In genomic region chr15:81398456-81398855, GRCh38 we compare ENCODE assay signal across 16 cellular contexts. TPM values are rescaled to one million over a fixed set of nuclear protein-coding genes. Genes with fewer than 3 reads are reported as not detected.
DNase-seq lines count a peak whose midpoint lies in the region; ATAC-seq and TF ChIP-seq lines count a peak whose summit lies in the region.
"Had no signal": no experiment of that assay in that cellular context is flagged by ENCODE, and none has a peak within 500 bp of the region (broad histone marks: within the 10 kb centered on the region; RNA-seq: fewer than 3 reads in every experiment).

No MANE protein-coding gene starts in this region.

- H3K4me2 ChIP-seq in PC-3 (ENCODE audit: low read length), result peak overlapping the region; percentile 51; the same call in 1 of the 2 replicates
- H3K4me2 ChIP-seq: A549, GM23338 had no signal

- TF ChIP-seq CTCF in C4-2B (conservative IDR thresholded peaks at IDR 0.05) (no peak), PC-3 (conservative IDR thresholded peaks at IDR 0.05; ENCODE audit: low read depth, low read length) (no peak), prostate gland (IDR thresholded peaks at IDR 0.05) (no peak), nephron progenitor cell (IDR thresholded peaks at IDR 0.05) (no peak), WTC11 (IDR thresholded peaks at IDR 0.05) (no peak)

- H3K79me2 ChIP-seq in PC-3 (ENCODE audit: low read length), result no peaks in the 10 kb centered on the region

- no peak overlapping the region for H2AFZ ChIP-seq in PC-3 (ENCODE audit: low read length)
- H2AFZ ChIP-seq: GM23338 had no signal

- no peaks in the 10 kb centered on the region for H3K9me2 ChIP-seq in PC-3 (replicated peaks; ENCODE audit: low read length)

- H3K9me3 ChIP-seq in PC-3 (ENCODE audit: low read length), result no peaks in the 10 kb centered on the region
- H3K9me3 ChIP-seq in prostate gland, result no peaks in the 10 kb centered on the region

- H3K27me3 Mint-ChIP-seq in nephron progenitor cell (ENCODE audit: low read depth, poor library complexity) (peaks cover 5% of the 10 kb centered on the region), WTC11 (ENCODE audit: low read depth) (no peaks in the 10 kb centered on the region)
- H3K27me3 Mint-ChIP-seq: CD8-positive, alpha-beta memory T cell had no signal

- H3K36me3 ChIP-seq in PC-3 (ENCODE audit: low read depth, low read length) (no peaks in the 10 kb centered on the region; the same call in 1 of the 2 replicates), prostate gland (no peaks in the 10 kb centered on the region)

- no peak overlapping the region for H3K4me3 ChIP-seq in PC-3 (ENCODE audit: low read length)
- no peak overlapping the region for H3K4me3 ChIP-seq in prostate gland
- H3K4me3 ChIP-seq: A549, GM23338 had no signal

- DNase-seq in PC-3 (no peak), left colon (no peak), prostate gland (ENCODE audit: low spot score) (peak; percentile 20), nephron progenitor cell (no peak), WTC11 (ENCODE audit: low spot score) (no peak)
- no peak for DNase-seq in activated CD8-positive, alpha-beta memory T cell treated with anti-CD3 and anti-CD28 coated beads, Interleukin-2, amount 50 U/mL, for 48 hours
- DNase-seq: CD8-positive, alpha-beta memory T cell; DND-41; GDM1; H7 had no signal

- no peak overlapping the region for H3K4me3 Mint-ChIP-seq in nephron progenitor cell
- no peak overlapping the region for H3K4me3 Mint-ChIP-seq in WTC11
- H3K4me3 Mint-ChIP-seq: CD8-positive, alpha-beta memory T cell; GM23338; IgD-negative memory B cell had no signal

- H3K27ac Mint-ChIP-seq in nephron progenitor cell (no peak overlapping the region), WTC11 (no peak overlapping the region)
- H3K27ac Mint-ChIP-seq: CD8-positive, alpha-beta memory T cell; GM23338; IgD-negative memory B cell had no signal

- peaks cover 18% of the 10 kb centered on the region for H3K9me3 Mint-ChIP-seq in nephron progenitor cell
- H3K9me3 Mint-ChIP-seq in WTC11, result peaks cover 10% of the 10 kb centered on the region
- H3K9me3 Mint-ChIP-seq: CD8-positive, alpha-beta memory T cell; GM23338 had no signal

- no peak overlapping the region for H3K9ac ChIP-seq in PC-3 (ENCODE audit: low read length)

- CTCF ChIA-PET in PC-3 (lab: Charles Lee) (no interaction called here), WTC11 (lab: Charles Lee) (interaction anchor here (1.3 to 4.6 kb wide), 3 partner anchors 123 to 290 kb away, joined by 3 to 65 read pairs (median 36); no protein-coding TSS in a partner anchor)

- H3K27me3 ChIP-seq in PC-3 (ENCODE audit: low read length) (no peaks in the 10 kb centered on the region), prostate gland (replicated peaks; ENCODE audit: insufficient read depth) (no peaks in the 10 kb centered on the region)

- POLR2A ChIA-PET in PC-3 (lab: Charles Lee; ENCODE audit: unreplicated experiment) (no interaction called here), WTC11 (lab: Charles Lee) (no interaction called here)

- H3K4me1 Mint-ChIP-seq in nephron progenitor cell, result peaks cover 10% of the 10 kb centered on the region
- H3K4me1 Mint-ChIP-seq in WTC11, result no peaks in the 10 kb centered on the region
- H3K4me1 Mint-ChIP-seq: GM23338 had no signal

- H3K4me1 ChIP-seq in PC-3 (ENCODE audit: insufficient read depth, low read length) (peaks cover 14% of the 10 kb centered on the region), prostate gland (replicated peaks) (peaks cover 5% of the 10 kb centered on the region)
- H3K4me1 ChIP-seq: A549 had no signal

- no TSS peak for BruUV-seq in PC-3 (replicated peaks; lab: Mats Ljungman, UMichigan)

- H3K27ac ChIP-seq in C4-2B (peak overlapping the region; percentile 50; the same call in 1 of the 2 replicates), PC-3 (ENCODE audit: low read length) (no peak overlapping the region), prostate gland (peak overlapping the region in 1 of 2 donors; percentile 41)
- H3K27ac ChIP-seq: A549 had no signal

- no peaks in the 10 kb centered on the region for H4K20me1 ChIP-seq in PC-3 (ENCODE audit: low read length)

- no peak for TF ChIP-seq POLR2A in prostate gland (IDR thresholded peaks at IDR 0.05)

- intact Hi-C loops in PC-3 (cut with micrococcal nuclease) (no loop called here), left colon (cut with DNase I, micrococcal nuclease) (loop anchor here (5.0 to 10.0 kb wide), 2 partner anchors 114 to 121 kb away; no protein-coding TSS in a partner anchor), prostate gland (cut with DNase I) (no loop called here)

- WGBS in prostate gland, result 37% methylated on average over 3 of the region's 3 CpGs

- ATAC-seq in PC-3 (no peak), left colon (peak; percentile 50), WTC11 (no peak)
- ATAC-seq: A549, GM23338 had no signal

- H3K36me3 Mint-ChIP-seq in nephron progenitor cell (ENCODE audit: low read depth) (peaks cover 11% of the 10 kb centered on the region), WTC11 (peaks cover 2% of the 10 kb centered on the region)
- H3K36me3 Mint-ChIP-seq: CD8-positive, alpha-beta memory T cell; IgD-negative memory B cell had no signal

- H3F3A ChIP-seq in PC-3 (ENCODE audit: low read length, unreplicated experiment), result no peaks in the 10 kb centered on the region

TF ChIP-seq in WTC11, 78 proteins besides CTCF, POLR2A, EP300 and RAD21 (continues in another document):
- TF ChIP-seq USF2 (CRISPR knock-in tag; IDR thresholded peaks at IDR 0.05), result no peak
- TF ChIP-seq, protein P1, sequence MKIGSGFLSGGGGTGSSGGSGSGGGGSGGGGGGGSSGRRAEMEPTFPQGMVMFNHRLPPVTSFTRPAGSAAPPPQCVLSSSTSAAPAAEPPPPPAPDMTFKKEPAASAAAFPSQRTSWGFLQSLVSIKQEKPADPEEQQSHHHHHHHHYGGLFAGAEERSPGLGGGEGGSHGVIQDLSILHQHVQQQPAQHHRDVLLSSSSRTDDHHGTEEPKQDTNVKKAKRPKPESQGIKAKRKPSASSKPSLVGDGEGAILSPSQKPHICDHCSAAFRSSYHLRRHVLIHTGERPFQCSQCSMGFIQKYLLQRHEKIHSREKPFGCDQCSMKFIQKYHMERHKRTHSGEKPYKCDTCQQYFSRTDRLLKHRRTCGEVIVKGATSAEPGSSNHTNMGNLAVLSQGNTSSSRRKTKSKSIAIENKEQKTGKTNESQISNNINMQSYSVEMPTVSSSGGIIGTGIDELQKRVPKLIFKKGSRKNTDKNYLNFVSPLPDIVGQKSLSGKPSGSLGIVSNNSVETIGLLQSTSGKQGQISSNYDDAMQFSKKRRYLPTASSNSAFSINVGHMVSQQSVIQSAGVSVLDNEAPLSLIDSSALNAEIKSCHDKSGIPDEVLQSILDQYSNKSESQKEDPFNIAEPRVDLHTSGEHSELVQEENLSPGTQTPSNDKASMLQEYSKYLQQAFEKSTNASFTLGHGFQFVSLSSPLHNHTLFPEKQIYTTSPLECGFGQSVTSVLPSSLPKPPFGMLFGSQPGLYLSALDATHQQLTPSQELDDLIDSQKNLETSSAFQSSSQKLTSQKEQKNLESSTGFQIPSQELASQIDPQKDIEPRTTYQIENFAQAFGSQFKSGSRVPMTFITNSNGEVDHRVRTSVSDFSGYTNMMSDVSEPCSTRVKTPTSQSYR (CRISPR knock-in tag; IDR thresholded peaks at IDR 0.05), result no peak
- TF ChIP-seq JAZF1 (CRISPR knock-in tag; IDR thresholded peaks at IDR 0.05), result no peak
- no peak for TF ChIP-seq NFYB (CRISPR knock-in tag; conservative IDR thresholded peaks at IDR 0.05; ENCODE audit: low read depth)
- TF ChIP-seq CBFB (CRISPR knock-in tag; IDR thresholded peaks at IDR 0.05; ENCODE audit: low read depth), result no peak
- TF ChIP-seq NR3C1 (CRISPR knock-in tag; conservative IDR thresholded peaks at IDR 0.05; ENCODE audit: low read depth), result no peak
- TF ChIP-seq, protein P2, sequence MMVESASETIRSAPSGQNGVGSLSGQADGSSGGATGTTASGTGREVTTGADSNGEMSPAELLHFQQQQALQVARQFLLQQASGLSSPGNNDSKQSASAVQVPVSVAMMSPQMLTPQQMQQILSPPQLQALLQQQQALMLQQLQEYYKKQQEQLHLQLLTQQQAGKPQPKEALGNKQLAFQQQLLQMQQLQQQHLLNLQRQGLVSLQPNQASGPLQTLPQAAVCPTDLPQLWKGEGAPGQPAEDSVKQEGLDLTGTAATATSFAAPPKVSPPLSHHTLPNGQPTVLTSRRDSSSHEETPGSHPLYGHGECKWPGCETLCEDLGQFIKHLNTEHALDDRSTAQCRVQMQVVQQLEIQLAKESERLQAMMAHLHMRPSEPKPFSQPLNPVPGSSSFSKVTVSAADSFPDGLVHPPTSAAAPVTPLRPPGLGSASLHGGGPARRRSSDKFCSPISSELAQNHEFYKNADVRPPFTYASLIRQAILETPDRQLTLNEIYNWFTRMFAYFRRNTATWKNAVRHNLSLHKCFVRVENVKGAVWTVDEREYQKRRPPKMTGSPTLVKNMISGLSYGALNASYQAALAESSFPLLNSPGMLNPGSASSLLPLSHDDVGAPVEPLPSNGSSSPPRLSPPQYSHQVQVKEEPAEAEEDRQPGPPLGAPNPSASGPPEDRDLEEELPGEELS (CRISPR knock-in tag; IDR thresholded peaks at IDR 0.05), result no peak
- no peak for TF ChIP-seq USF1 (CRISPR knock-in tag; IDR thresholded peaks at IDR 0.05)

RNA-seq across cellular contexts. Expression of gene TMC3, which starts 24.4 kb away (rescaled TPM):
- not detected in 2 replicates for total RNA-seq in PC-3 (2014; rRNA removed)
- not detected for total RNA-seq in left colon
- under 1 TPM; 0.14 to 0.23 TPM for total RNA-seq in prostate gland
- not detected in 3 replicates for total RNA-seq in WTC11 (2021)
- total RNA-seq: Caco-2; CD8-positive, alpha-beta memory T cell; GM23338; H7; HT-29 had no signal

Comparison
In these comparisons a context has a peak if more than half of its experiments do, and no peak if none do; other contexts are left out.
1. intact Hi-C loops: an anchor here in left colon (5.0 to 10.0 kb wide); none called in PC-3 and prostate gland.